ENCODE assay signal across 14 cellular contexts in the genomic region with DNA sequence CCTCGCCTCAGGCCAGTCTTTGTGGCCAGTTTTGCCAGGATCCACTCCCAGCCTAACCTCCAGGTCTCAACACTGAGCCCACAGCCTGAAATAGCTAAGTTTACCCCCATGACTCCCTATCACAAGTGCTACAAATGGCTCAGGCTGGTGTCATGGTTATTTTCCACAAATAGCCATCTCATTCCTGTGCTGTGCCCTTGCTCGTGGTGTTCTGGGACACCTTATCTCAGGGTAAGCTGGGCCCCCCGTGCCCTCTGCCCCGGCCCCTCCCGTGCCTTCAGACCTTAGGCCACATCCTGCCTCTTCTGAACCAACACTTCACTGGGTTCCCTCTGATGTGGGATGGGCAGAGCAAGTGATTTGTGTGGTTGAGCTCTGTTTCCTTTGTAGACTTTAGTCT.
DNase-seq lines count a peak whose midpoint lies in the region; ATAC-seq and TF ChIP-seq lines count a peak whose summit lies in the region.
"Had no signal": no experiment of that assay in that cellular context is flagged by ENCODE, and none has a peak within 500 bp of the region (broad histone marks: within the 10 kb centered on the region; RNA-seq: fewer than 3 reads in every experiment).

No MANE protein-coding gene starts in this region.

- intact Hi-C loops in upper lobe of right lung (cut with DNase I), result no loop called here

- H3K9me3 Mint-ChIP-seq in activated T-helper 17 cell treated with anti-CD3 and anti-CD28 coated beads, Interleukin-2, amount 50 U/mL, for 72 hours, result peaks cover under 1% of the 10 kb centered on the region
- peaks cover 0 to 11% (median 0%) of the 10 kb centered on the region in 6 donors for H3K9me3 Mint-ChIP-seq in immature natural killer cell
- no peaks in the 10 kb centered on the region for H3K9me3 Mint-ChIP-seq in nephron progenitor cell

- no peak overlapping the region for H3K4me3 Mint-ChIP-seq in activated T-helper 17 cell treated with anti-CD3 and anti-CD28 coated beads, Interleukin-2, amount 50 U/mL, for 72 hours
- peak overlapping the region; percentile 46 to 77 (median 61) for H3K4me3 Mint-ChIP-seq in immature natural killer cell
- H3K4me3 Mint-ChIP-seq in nephron progenitor cell, result no peak overlapping the region

- H3K27ac Mint-ChIP-seq in activated T-helper 17 cell treated with anti-CD3 and anti-CD28 coated beads, Interleukin-2, amount 50 U/mL, for 72 hours, result no peak overlapping the region
- peak overlapping the region in 3 of 6 donors; percentile 10 to 67 (median 15) for H3K27ac Mint-ChIP-seq in immature natural killer cell
- no peak overlapping the region for H3K27ac Mint-ChIP-seq in nephron progenitor cell

- no peak overlapping the region for H3K27ac ChIP-seq in upper lobe of right lung
- H3K27ac ChIP-seq: WERI-Rb-1 had no signal

- no peak overlapping the region for H3K4me3 ChIP-seq in upper lobe of right lung
- H3K4me3 ChIP-seq: dorsolateral prefrontal cortex had no signal

- H3K36me3 Mint-ChIP-seq in activated T-helper 17 cell treated with anti-CD3 and anti-CD28 coated beads, Interleukin-2, amount 50 U/mL, for 72 hours (ENCODE audit: low read depth), result peaks cover 5% of the 10 kb centered on the region
- no peaks in the 10 kb centered on the region for H3K36me3 Mint-ChIP-seq in immature natural killer cell
- H3K36me3 Mint-ChIP-seq in nephron progenitor cell (ENCODE audit: low read depth), result no peaks in the 10 kb centered on the region

- no peak for TF ChIP-seq CTCF in upper lobe of right lung (IDR thresholded peaks at IDR 0.05)
- no peak for TF ChIP-seq CTCF in nephron progenitor cell (IDR thresholded peaks at IDR 0.05)

- peak; percentile 73 for ATAC-seq in activated T-helper 17 cell treated with anti-CD3 and anti-CD28 coated beads, Interleukin-2, amount 50 U/mL, for 72 hours (replicated peaks)
- ATAC-seq in upper lobe of right lung (peak; percentile 41), GM21529 (IDR thresholded peaks at IDR 0.05; ENCODE audit: unreplicated experiment) (no peak), GM18907 (IDR thresholded peaks at IDR 0.05; ENCODE audit: unreplicated experiment) (no peak)

- H3K36me3 ChIP-seq in upper lobe of right lung, result no peaks in the 10 kb centered on the region
- H3K36me3 ChIP-seq: WERI-Rb-1 had no signal

- peak; percentile 17 to 23 for DNase-seq in stimulated activated CD4-positive, alpha-beta T cell treated with anti-CD3 and anti-CD28 coated beads, Interleukin-2, amount 100 ng/mL, for 24 hours
- no peak for DNase-seq in stimulated activated CD4-positive, alpha-beta T cell treated with anti-CD3 and anti-CD28 coated beads, Interleukin-4, amount 100 ng/mL, for 24 hours
- DNase-seq in immature natural killer cell (peak; percentile 80 to 82 (median 81)), upper lobe of right lung (no peak), nephron progenitor cell (no peak)
- DNase-seq: AML-193; islet precursor cell; NCI-H524; stimulated activated CD4-positive, alpha-beta T cell treated with anti-CD3 and anti-CD28 coated beads, Interleukin-12 subunit alpha, Interleukin-12 subunit beta, amount 100 ng/mL, for 4 hours; WERI-Rb-1 had no signal

- peaks cover 50% of the 10 kb centered on the region for H3K27me3 Mint-ChIP-seq in activated T-helper 17 cell treated with anti-CD3 and anti-CD28 coated beads, Interleukin-2, amount 50 U/mL, for 72 hours
- peaks cover 39 to 46% (median 45%) of the 10 kb centered on the region in 3 donors for H3K27me3 Mint-ChIP-seq in immature natural killer cell (ENCODE audit: low read depth in 3 of 3)
- peaks cover 6% of the 10 kb centered on the region for H3K27me3 Mint-ChIP-seq in nephron progenitor cell (ENCODE audit: low read depth, poor library complexity)

- H3K4me1 ChIP-seq in upper lobe of right lung, result no peaks in the 10 kb centered on the region

- H3K27me3 ChIP-seq in upper lobe of right lung, result no peaks in the 10 kb centered on the region
- H3K27me3 ChIP-seq: dorsolateral prefrontal cortex had no signal

- H3K9me3 ChIP-seq in upper lobe of right lung, result no peaks in the 10 kb centered on the region

- peaks cover 12% of the 10 kb centered on the region for H3K4me1 Mint-ChIP-seq in activated T-helper 17 cell treated with anti-CD3 and anti-CD28 coated beads, Interleukin-2, amount 50 U/mL, for 72 hours
- H3K4me1 Mint-ChIP-seq in immature natural killer cell (peaks cover 28 to 39% of the 10 kb centered on the region in 2 donors), nephron progenitor cell (peaks cover 48% of the 10 kb centered on the region)

Comparison
In these comparisons a context has a peak if more than half of its experiments do, and no peak if none do; other contexts are left out.
1. DNase-seq: peak in stimulated activated CD4-positive, alpha-beta T cell treated with anti-CD3 and anti-CD28 coated beads, Interleukin-2, amount 100 ng/mL, for 24 hours (2 of 2) and immature natural killer cell (3 of 3); none in stimulated activated CD4-positive, alpha-beta T cell treated with anti-CD3 and anti-CD28 coated beads, Interleukin-4, amount 100 ng/mL, for 24 hours (single experiment), upper lobe of right lung (single experiment) and nephron progenitor cell (single experiment).
2. ATAC-seq: peak in activated T-helper 17 cell treated with anti-CD3 and anti-CD28 coated beads, Interleukin-2, amount 50 U/mL, for 72 hours (single experiment) and upper lobe of right lung (single experiment); none in GM21529 (single experiment) and GM18907 (single experiment).
3. H3K4me3 Mint-ChIP-seq: peak in immature natural killer cell (5 of 5); none in activated T-helper 17 cell treated with anti-CD3 and anti-CD28 coated beads, Interleukin-2, amount 50 U/mL, for 72 hours (single experiment) and nephron progenitor cell (single experiment).